Comparison of ENCODE assay signal across 8 cellular contexts in genomic region chr19:36915992-36916830, GRCh38. TPM values are rescaled to one million over a fixed set of nuclear protein-coding genes. Genes with fewer than 3 reads are reported as not detected.
A peak's percentile ranks its signal among the peaks of the same experiment; 100 is the strongest.
DNase-seq lines count a peak whose midpoint lies in the region; ATAC-seq and TF ChIP-seq lines count a peak whose summit lies in the region.

Gene ZNF568, plus strand, starts transcription at chr19:36916332. Its CDS starts 6,439 bp downstream, at chr19:36922771.
Gene ZNF829, minus strand, starts transcription at chr19:36916291. Its CDS starts 1,124 bp downstream, at chr19:36915167.

- H3K9me3 Mint-ChIP-seq in activated naive CD8-positive, alpha-beta T cell treated with anti-CD3 and anti-CD28 coated beads, Interleukin-2, amount 10 ng/mL, durations not matched to agents 7 days and 5 days: peaks cover 19% of the 10 kb centered on the region

- H4K20me1 ChIP-seq in osteoblast (ENCODE audit: insufficient read depth, low read length): no peaks in the 10 kb centered on the region

- peak within 1 kb of the TSS; percentile 99 for H2AFZ ChIP-seq in osteoblast (ENCODE audit: low read length)

- H3K9me3 ChIP-seq in SK-N-MC (ENCODE audit: low read depth, low read length) (peaks cover 6% of the 10 kb centered on the region; the same call in 1 of the 2 replicates), osteoblast (ENCODE audit: low read depth, low read length) (no peaks in the 10 kb centered on the region), testis (no peaks in the 10 kb centered on the region)

- ATAC-seq in GM21526 (IDR thresholded peaks at IDR 0.05; ENCODE audit: low FRiP score, unreplicated experiment): peak; percentile 75
- peak; percentile 98 for ATAC-seq in activated naive CD8-positive, alpha-beta T cell treated with anti-CD3 and anti-CD28 coated beads, Interleukin-2, amount 10 ng/mL, durations not matched to agents 7 days and 5 days (ENCODE audit: low read depth)

- intact Hi-C loops in head of caudate nucleus (cut with DNase I) (loop anchor here (5.0 kb wide), 1 partner anchor 64 kb away; the partner anchor contains the start of gene ZNF345), testis (cut with DNase I; ENCODE audit: low total_unique reads) (no loop called here)

- POLR2A ChIA-PET in activated naive CD8-positive, alpha-beta T cell treated with anti-CD3 and anti-CD28 coated beads, Interleukin-2, amount 10 ng/mL, durations not matched to agents 7 days and 5 days (lab: Charles Lee): interaction anchor here (0.5 to 1.5 kb wide), 7 partner anchors 66 to 590 kb away, joined by 3 to 9 read pairs (median 4); partner anchors contain the start of genes ZNF345, ZNF382, ZNF420 and ZNF790

- peaks cover 22% of the 10 kb centered on the region for H3K4me1 Mint-ChIP-seq in activated naive CD8-positive, alpha-beta T cell treated with anti-CD3 and anti-CD28 coated beads, Interleukin-2, amount 10 ng/mL, durations not matched to agents 7 days and 5 days

- H3K36me3 ChIP-seq in SK-N-MC (ENCODE audit: insufficient read depth, low read length) (peaks cover 16% of the 10 kb centered on the region), osteoblast (ENCODE audit: insufficient read depth, low read length) (peaks cover 19% of the 10 kb centered on the region), testis (ENCODE audit: low read depth, missing control alignments) (no peaks in the 10 kb centered on the region)

- peaks cover 7% of the 10 kb centered on the region for H3K4me1 ChIP-seq in osteoblast (ENCODE audit: insufficient read depth, low read length)
- H3K4me1 ChIP-seq in testis: peaks cover 4% of the 10 kb centered on the region

- H3K27ac Mint-ChIP-seq in activated naive CD8-positive, alpha-beta T cell treated with anti-CD3 and anti-CD28 coated beads, Interleukin-2, amount 10 ng/mL, durations not matched to agents 7 days and 5 days: peak within 1 kb of the TSS; percentile 98

- WGBS in testis, 2 donors: 0% methylated on average over 27 to 46 of the region's 57 CpGs

- H3K4me3 ChIP-seq in Jurkat, Clone E6-1 (ENCODE audit: low read length): peak within 1 kb of the TSS; percentile 54
- peak within 1 kb of the TSS; percentile 83 for H3K4me3 ChIP-seq in SK-N-MC
- peak within 1 kb of the TSS; percentile 81 for H3K4me3 ChIP-seq in osteoblast (ENCODE audit: insufficient read depth, low read length)
- peak within 1 kb of the TSS; percentile 64 to 83 for H3K4me3 ChIP-seq in testis

- TF ChIP-seq POLR2A in testis (IDR thresholded peaks at IDR 0.05): no peak

- peak within 1 kb of the TSS; percentile 78 for H3K27ac ChIP-seq in SK-N-MC
- H3K27ac ChIP-seq in osteoblast (ENCODE audit: low read depth, low read length): peak within 1 kb of the TSS; percentile 84
- H3K27ac ChIP-seq in testis: peak within 1 kb of the TSS; percentile 91 to 94

- H3K79me2 ChIP-seq in osteoblast (ENCODE audit: insufficient read depth, low read length): peaks cover 17% of the 10 kb centered on the region

- H3K27me3 ChIP-seq in osteoblast (ENCODE audit: insufficient read depth, low read length) (no peaks in the 10 kb centered on the region), testis (no peaks in the 10 kb centered on the region)

- peaks cover 66% of the 10 kb centered on the region for H3K36me3 Mint-ChIP-seq in activated naive CD8-positive, alpha-beta T cell treated with anti-CD3 and anti-CD28 coated beads, Interleukin-2, amount 10 ng/mL, durations not matched to agents 7 days and 5 days

- peak within 1 kb of the TSS; percentile 81 for H3K9ac ChIP-seq in SK-N-MC (ENCODE audit: insufficient read length)

- H3K4me3 Mint-ChIP-seq in activated naive CD8-positive, alpha-beta T cell treated with anti-CD3 and anti-CD28 coated beads, Interleukin-2, amount 10 ng/mL, durations not matched to agents 7 days and 5 days: peak within 1 kb of the TSS; percentile 88

- DNase-seq in DMS 273 (lab: John Stamatoyannopoulos, UW; ENCODE audit: unreplicated experiment): peak; percentile 96
- DNase-seq in Jurkat, Clone E6-1 (ENCODE audit: low read depth, low spot score): peak; percentile 74
- DNase-seq in SK-N-MC (ENCODE audit: low read depth, low spot score): peak; percentile 55
- DNase-seq in activated naive CD8-positive, alpha-beta T cell treated with anti-CD3 and anti-CD28 coated beads, Interleukin-2, amount 10 ng/mL, durations not matched to agents 7 days and 5 days: peak; percentile 93
- peak; percentile 88 to 97 (median 94) for DNase-seq in head of caudate nucleus
- DNase-seq in osteoblast (ENCODE audit: insufficient read length, low spot score, missing footprints): peak; percentile 92
- DNase-seq in testis: peak; percentile 95

- H3K27me3 Mint-ChIP-seq in activated naive CD8-positive, alpha-beta T cell treated with anti-CD3 and anti-CD28 coated beads, Interleukin-2, amount 10 ng/mL, durations not matched to agents 7 days and 5 days: no peaks in the 10 kb centered on the region

- TF ChIP-seq CTCF in osteoblast (IDR thresholded peaks at IDR 0.05; ENCODE audit: extremely low read depth, low read depth, low read length) (peak; percentile 66), testis (IDR thresholded peaks at IDR 0.05) (peak; percentile 51 to 73 (median 59))

- peak within 1 kb of the TSS; percentile 78 for H3K4me2 ChIP-seq in osteoblast (ENCODE audit: insufficient read depth, low read length)

RNA-seq across cellular contexts. Expression of gene ZNF568, which starts in this region (rescaled TPM):
- not detected for polyA plus RNA-seq in Jurkat, Clone E6-1 (2012; ENCODE audit: insufficient read depth, insufficient read length)
- total RNA-seq in activated naive CD8-positive, alpha-beta T cell treated with anti-CD3 and anti-CD28 coated beads, Interleukin-2, amount 10 ng/mL, durations not matched to agents 7 days and 5 days: 10 to 100 TPM; 13.2 to 14.7 TPM
- total RNA-seq in osteoblast: 13.3 and 14.8 TPM in 2 replicates
- total RNA-seq in testis: 10 to 100 TPM in 1 of 2 donors, 1 to 10 TPM in 1; 9.9 to 13.3 TPM
- polyA plus RNA-seq in testis (ENCODE audit: insufficient read depth, low read depth, low replicate concordance): 8.1 TPM

RNA-seq across cellular contexts. Expression of gene ZNF829, which starts in this region (rescaled TPM):
- not detected for polyA plus RNA-seq in Jurkat, Clone E6-1 (2012; ENCODE audit: insufficient read depth, insufficient read length)
- total RNA-seq in activated naive CD8-positive, alpha-beta T cell treated with anti-CD3 and anti-CD28 coated beads, Interleukin-2, amount 10 ng/mL, durations not matched to agents 7 days and 5 days: 1 to 10 TPM; 8.4 to 9.0 TPM
- total RNA-seq in osteoblast (4.0 and 4.7 TPM in 2 replicates), testis (10 to 100 TPM; 10.5 to 19.9 TPM)
- 12.1 TPM for polyA plus RNA-seq in testis (ENCODE audit: insufficient read depth, low read depth, low replicate concordance)

Comparison
In these comparisons a context has a peak if more than half of its experiments do, and no peak if none do; other contexts are left out.
1. Peak in every context shown above with its lines: DNase-seq, ATAC-seq, H3K4me3 ChIP-seq and H3K27ac ChIP-seq.